21 cellular contexts compared by ENCODE assay signal in the genomic region with DNA sequence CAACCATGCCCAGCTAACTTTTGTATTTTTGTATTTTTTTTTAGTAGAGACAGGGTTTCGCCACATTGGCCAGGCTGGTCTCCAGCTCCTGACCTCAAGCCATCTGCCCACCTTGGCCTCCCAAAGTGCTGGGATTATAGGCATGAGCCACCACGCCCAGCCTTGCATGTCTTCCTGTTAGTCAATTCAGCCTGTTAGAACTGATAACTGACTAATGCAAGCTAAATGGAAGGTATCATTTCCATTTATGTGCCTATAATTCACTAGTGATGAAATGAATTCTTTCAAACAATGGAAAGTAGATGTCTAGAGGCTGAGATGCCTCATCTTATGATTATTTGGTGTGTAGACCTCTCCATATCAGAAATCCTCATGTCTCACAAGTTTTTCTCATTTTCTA.
"Had no signal": no experiment of that assay in that cellular context is flagged by ENCODE, and none has a peak within 500 bp of the region (broad histone marks: within the 10 kb centered on the region; RNA-seq: fewer than 3 reads in every experiment).

No MANE protein-coding gene starts in this region.

- H3K27ac ChIP-seq: colonic mucosa, gastrocnemius medialis, ovary, psoas muscle, sigmoid colon, stomach, thyroid gland had no signal

- H3K4me1 Mint-ChIP-seq: naive thymus-derived CD8-positive, alpha-beta T cell; nephron progenitor cell; stimulated activated effector memory CD8-positive, alpha-beta T cell treated with anti-CD3 and anti-CD28 coated beads, Interleukin-12 subunit alpha, Interleukin-12 subunit beta, amount 100 ng/mL, for 72 hours had no signal

- H3K27me3 Mint-ChIP-seq: dendritic cell treated with granulocyte-macrophage colony-stimulating factor and Interleukin-4, amounts not matched to agents 40 ng/mL and 50 ng/mL, for 4 days; naive thymus-derived CD8-positive, alpha-beta T cell; type B pancreatic cell had no signal

- ATAC-seq: gastrocnemius medialis; left lobe of liver; naive thymus-derived CD8-positive, alpha-beta T cell; psoas muscle; right cardiac atrium; stimulated activated effector memory CD8-positive, alpha-beta T cell treated with anti-CD3 and anti-CD28 coated beads, Interleukin-12 subunit alpha, Interleukin-12 subunit beta, amount 100 ng/mL, for 72 hours had no signal

- H3K4me3 Mint-ChIP-seq: dendritic cell treated with granulocyte-macrophage colony-stimulating factor and Interleukin-4, amounts not matched to agents 40 ng/mL and 50 ng/mL, for 4 days; naive thymus-derived CD8-positive, alpha-beta T cell; nephron progenitor cell; stimulated activated effector memory CD8-positive, alpha-beta T cell treated with anti-CD3 and anti-CD28 coated beads, Interleukin-12 subunit alpha, Interleukin-12 subunit beta, amount 100 ng/mL, for 72 hours; type B pancreatic cell had no signal

- DNase-seq: colonic mucosa; effector memory CD4-positive, alpha-beta T cell; gastrocnemius medialis; head of caudate nucleus; mesendoderm; naive thymus-derived CD8-positive, alpha-beta T cell; nephron progenitor cell; nucleus accumbens; ovary; psoas muscle; right cardiac atrium; sigmoid colon; stimulated activated CD4-positive, alpha-beta T cell treated with anti-CD3 and anti-CD28 coated beads, Interleukin-2, amount 100 ng/mL, for 24 hours; stimulated activated CD4-positive, alpha-beta T cell treated with anti-CD3 and anti-CD28 coated beads, Interleukin-4, amount 100 ng/mL, for 24 hours; stimulated activated naive CD4-positive, alpha-beta T cell treated with Interleukin-2 at 50 U/mL for 16 hours; stomach; thyroid gland had no signal

- H3K9me3 ChIP-seq: colonic mucosa, gastrocnemius medialis, ovary, psoas muscle, sigmoid colon, stomach, thyroid gland had no signal

- H3K27me3 ChIP-seq: colonic mucosa, gastrocnemius medialis, ovary, sigmoid colon, stomach, thyroid gland had no signal

- H3K27ac Mint-ChIP-seq: dendritic cell treated with granulocyte-macrophage colony-stimulating factor and Interleukin-4, amounts not matched to agents 40 ng/mL and 50 ng/mL, for 4 days; nephron progenitor cell; stimulated activated effector memory CD8-positive, alpha-beta T cell treated with anti-CD3 and anti-CD28 coated beads, Interleukin-12 subunit alpha, Interleukin-12 subunit beta, amount 100 ng/mL, for 72 hours; type B pancreatic cell had no signal

- H3K4me3 ChIP-seq: colonic mucosa, gastrocnemius medialis, ovary, psoas muscle, sigmoid colon, stomach, thyroid gland had no signal

- H3K36me3 ChIP-seq: colonic mucosa, ovary had no signal

- H3K4me1 ChIP-seq: colonic mucosa, gastrocnemius medialis, psoas muscle, sigmoid colon, stomach, thyroid gland had no signal
